In the genomic region with DNA sequence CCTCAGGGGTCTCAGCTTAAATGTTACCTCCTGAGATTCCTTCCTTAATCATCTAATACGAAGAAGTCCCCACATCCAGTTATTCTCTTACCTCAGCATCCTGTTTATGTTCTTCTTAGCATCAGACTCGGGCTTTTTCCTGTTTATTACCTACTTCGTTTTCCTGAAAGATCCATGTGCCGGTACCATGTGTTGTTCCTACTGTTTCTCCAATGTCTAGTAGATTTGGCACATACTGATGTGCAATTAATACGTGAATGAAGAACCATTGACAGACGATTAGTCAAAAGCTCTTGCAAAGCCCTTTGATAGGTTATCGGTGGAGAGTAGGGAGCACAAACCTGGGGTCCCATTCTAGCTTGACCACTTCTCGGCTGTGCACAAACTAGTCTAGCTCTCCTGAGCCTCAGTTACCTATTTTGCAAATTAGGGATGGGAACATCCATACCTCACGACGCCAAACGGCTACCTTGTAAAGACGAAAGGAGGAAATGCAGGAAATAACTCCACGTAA, we compare ENCODE assay signal across 8 cellular contexts. TPM values are rescaled to one million over a fixed set of nuclear protein-coding genes. Genes with fewer than 3 reads are reported as not detected.
DNase-seq lines count a peak whose midpoint lies in the region; ATAC-seq lines count a peak whose summit lies in the region.

No MANE protein-coding gene starts in this region.

- H3K27ac ChIP-seq in iPS-18a (ENCODE audit: low read length) = peak overlapping the region; percentile 77

- H3K36me3 Mint-ChIP-seq in activated T-helper 17 cell treated with anti-CD3 and anti-CD28 coated beads, Interleukin-2, amount 50 U/mL, for 72 hours (ENCODE audit: low read depth) = peaks cover 64% of the 10 kb centered on the region

- peak overlapping the region; percentile 95 for H3K27ac Mint-ChIP-seq in activated T-helper 17 cell treated with anti-CD3 and anti-CD28 coated beads, Interleukin-2, amount 50 U/mL, for 72 hours
- H3K27ac Mint-ChIP-seq in stimulated activated naive CD8-positive, alpha-beta T cell treated with anti-CD3 and anti-CD28 coated beads, Interleukin-15, amount 100 ng/mL, for 72 hours = peak overlapping the region; percentile 98 to 100

- H3K9me3 ChIP-seq in iPS-18a (ENCODE audit: control insufficient read depth, low read depth, low read length) = no peaks in the 10 kb centered on the region

- peak overlapping the region; percentile 81 for H3K4me3 ChIP-seq in iPS-18a (ENCODE audit: low read length)

- ATAC-seq in HG03354 (IDR thresholded peaks at IDR 0.05; ENCODE audit: poor library complexity, severe bottlenecking, unreplicated experiment) (peak; percentile 3), HG03108 (IDR thresholded peaks at IDR 0.05; ENCODE audit: unreplicated experiment) (no peak)
- peak; percentile 2 for ATAC-seq in activated T-helper 17 cell treated with anti-CD3 and anti-CD28 coated beads, Interleukin-2, amount 50 U/mL, for 72 hours (replicated peaks)
- ATAC-seq in stimulated activated naive CD8-positive, alpha-beta T cell treated with anti-CD3 and anti-CD28 coated beads, Interleukin-15, amount 100 ng/mL, for 72 hours = peak; percentile 4

- peaks cover 9% of the 10 kb centered on the region for H3K4me1 ChIP-seq in iPS-18a (ENCODE audit: control insufficient read depth, low read depth, low read length)

- peaks cover 22% of the 10 kb centered on the region for H3K4me1 Mint-ChIP-seq in activated T-helper 17 cell treated with anti-CD3 and anti-CD28 coated beads, Interleukin-2, amount 50 U/mL, for 72 hours
- peaks cover 52% of the 10 kb centered on the region for H3K4me1 Mint-ChIP-seq in stimulated activated naive CD8-positive, alpha-beta T cell treated with anti-CD3 and anti-CD28 coated beads, Interleukin-15, amount 100 ng/mL, for 72 hours

- H3K36me3 ChIP-seq in iPS-18a (ENCODE audit: control insufficient read depth, low read depth, low read length) = peaks cover 10% of the 10 kb centered on the region

- H3K9ac ChIP-seq in iPS-18a (ENCODE audit: low read length) = peak overlapping the region; percentile 90

- H3K27me3 Mint-ChIP-seq in activated T-helper 17 cell treated with anti-CD3 and anti-CD28 coated beads, Interleukin-2, amount 50 U/mL, for 72 hours = no peaks in the 10 kb centered on the region
- H3K27me3 Mint-ChIP-seq in stimulated activated naive CD8-positive, alpha-beta T cell treated with anti-CD3 and anti-CD28 coated beads, Interleukin-15, amount 100 ng/mL, for 72 hours = no peaks in the 10 kb centered on the region

- no peaks in the 10 kb centered on the region for H3K27me3 ChIP-seq in iPS-18a (ENCODE audit: control insufficient read depth, insufficient read depth, low read length)

- H3K4me3 Mint-ChIP-seq in activated T-helper 17 cell treated with anti-CD3 and anti-CD28 coated beads, Interleukin-2, amount 50 U/mL, for 72 hours = peak overlapping the region; percentile 96
- H3K4me3 Mint-ChIP-seq in stimulated activated naive CD8-positive, alpha-beta T cell treated with anti-CD3 and anti-CD28 coated beads, Interleukin-15, amount 100 ng/mL, for 72 hours = peak overlapping the region; percentile 88 to 99

- no peaks in the 10 kb centered on the region for H3K9me3 Mint-ChIP-seq in activated T-helper 17 cell treated with anti-CD3 and anti-CD28 coated beads, Interleukin-2, amount 50 U/mL, for 72 hours
- H3K9me3 Mint-ChIP-seq in stimulated activated naive CD8-positive, alpha-beta T cell treated with anti-CD3 and anti-CD28 coated beads, Interleukin-15, amount 100 ng/mL, for 72 hours = no peaks in the 10 kb centered on the region

- peak; percentile 71 for DNase-seq in NCI-H510A treated with DMSO at 0.1 percent for 48 hours (lab: John Stamatoyannopoulos, UW)
- no peak for DNase-seq in NCI-H510A (lab: John Stamatoyannopoulos, UW)
- no peak for DNase-seq in stimulated activated naive CD8-positive, alpha-beta T cell treated with anti-CD3 and anti-CD28 coated beads, Interleukin-15, amount 100 ng/mL, for 72 hours
- DNase-seq in kidney tubule cell (ENCODE audit: low spot score) = no peak

RNA-seq across cellular contexts. Expression of a gene that starts 0.7 kb away (rescaled TPM):
- 10 to 100 TPM; 42.7 to 46.7 TPM for total RNA-seq in activated T-helper 17 cell treated with anti-CD3 and anti-CD28 coated beads, Interleukin-2, amount 50 U/mL, for 72 hours
